In genomic region chr19:58563034-58563573, GRCh38 we compare ENCODE assay signal across 8 cellular contexts. TPM values are rescaled to one million over a fixed set of nuclear protein-coding genes. Genes with fewer than 3 reads are reported as not detected.
A peak's percentile ranks its signal among the peaks of the same experiment; 100 is the strongest.
DNase-seq lines count a peak whose midpoint lies in the region; ATAC-seq and TF ChIP-seq lines count a peak whose summit lies in the region.

No MANE protein-coding gene starts in this region.

- no peak for TF ChIP-seq CTCF in GM13977 (IDR thresholded peaks at IDR 0.05; ENCODE audit: extremely low read depth, insufficient read depth, missing control alignments)

- no peaks in the 10 kb centered on the region; the same call in 1 of the 2 replicates for H3K36me3 ChIP-seq in iPS DF 6.9 (ENCODE audit: control insufficient read depth, insufficient read depth, low read length)

- ATAC-seq in activated T-cell treated with anti-CD3 and anti-CD28 coated beads, Interleukin-2, amount 50 U/mL, for 4 hours = no peak
- ATAC-seq in GM19395 (IDR thresholded peaks at IDR 0.05; ENCODE audit: unreplicated experiment) = no peak

- H3K9me3 Mint-ChIP-seq in activated T-cell treated with anti-CD3 and anti-CD28 coated beads, Interleukin-2, amount 50 U/mL, for 4 hours = no peaks in the 10 kb centered on the region

- WGBS in iPS DF 6.9 (ENCODE audit: insufficient coverage, insufficient read length) = no CpG with 5 or more reads among the region's 40 CpGs

- H3K27me3 ChIP-seq in iPS DF 6.9 (ENCODE audit: control insufficient read depth, insufficient read depth, low read length) = no peaks in the 10 kb centered on the region

- peak overlapping the region; percentile 18; the same call in 1 of the 2 replicates for H3K4me3 ChIP-seq in iPS DF 6.9 (ENCODE audit: low read length)

- H3K9me3 ChIP-seq in iPS DF 6.9 (ENCODE audit: control insufficient read depth, insufficient read depth, low read length) = no peaks in the 10 kb centered on the region

- in situ Hi-C loops in GM13977 (cut with MboI; ENCODE audit: low pct_unique_long_range_greater_than_20kb, low sequenced_read_pairs, unreplicated experiment) = no loop called here

- no peaks in the 10 kb centered on the region for H3K27me3 Mint-ChIP-seq in activated T-cell treated with anti-CD3 and anti-CD28 coated beads, Interleukin-2, amount 50 U/mL, for 4 hours (ENCODE audit: low read depth)

- H3K36me3 Mint-ChIP-seq in activated T-cell treated with anti-CD3 and anti-CD28 coated beads, Interleukin-2, amount 50 U/mL, for 4 hours (ENCODE audit: insufficient read depth) = peaks cover 4% of the 10 kb centered on the region

- H3K4me1 ChIP-seq in iPS DF 6.9 (ENCODE audit: control insufficient read depth, insufficient read depth, low read length) = 0 out of 2 replicates have a peak, but pooled peaks cover 2% of the 10 kb centered on the region

- peaks cover 39% of the 10 kb centered on the region for H3K4me1 Mint-ChIP-seq in activated T-cell treated with anti-CD3 and anti-CD28 coated beads, Interleukin-2, amount 50 U/mL, for 4 hours (ENCODE audit: low read depth)

- peak overlapping the region; percentile 76 for H3K4me3 Mint-ChIP-seq in activated T-cell treated with anti-CD3 and anti-CD28 coated beads, Interleukin-2, amount 50 U/mL, for 4 hours

- H3K27ac ChIP-seq in iPS DF 6.9 (ENCODE audit: low read length) = no peak overlapping the region

- DNase-seq in GM13977 (ENCODE audit: low spot score) (peak; percentile 70), iPS DF 6.9 (ENCODE audit: low read depth, low spot score) (no peak), DMS 273 treated with DMSO at 0.1 percent for 48 hours (lab: John Stamatoyannopoulos, UW) (no peak), NCI-H128 (lab: John Stamatoyannopoulos, UW; ENCODE audit: unreplicated experiment) (no peak), NCI-H1092 (lab: John Stamatoyannopoulos, UW) (no peak)
- DNase-seq in activated T-cell treated with anti-CD3 and anti-CD28 coated beads, Interleukin-2, amount 50 U/mL, for 4 hours = no peak
- DNase-seq in stimulated activated CD4-positive, alpha-beta T cell treated with anti-CD3 and anti-CD28 coated beads, Interleukin-4, amount 100 ng/mL, for 1 hour = peak; percentile 42

RNA-seq across cellular contexts. Expression of gene UBE2M, which starts 4.7 kb away (rescaled TPM):
- total RNA-seq in activated T-cell treated with anti-CD3 and anti-CD28 coated beads, Interleukin-2, amount 50 U/mL, for 4 hours = 100 to 1,000 TPM; 138 to 155 (median 153) TPM

RNA-seq across cellular contexts. Expression of gene CHMP2A, which starts 8.2 kb away (rescaled TPM):
- 100 to 1,000 TPM; 117 to 128 (median 119) TPM for total RNA-seq in activated T-cell treated with anti-CD3 and anti-CD28 coated beads, Interleukin-2, amount 50 U/mL, for 4 hours

RNA-seq across cellular contexts. Expression of gene MZF1, which starts 10.0 kb away (rescaled TPM):
- total RNA-seq in activated T-cell treated with anti-CD3 and anti-CD28 coated beads, Interleukin-2, amount 50 U/mL, for 4 hours = 10 to 100 TPM; 12.4 to 16.9 (median 12.7) TPM

RNA-seq across cellular contexts. Expression of gene TRIM28, which starts 19.2 kb away (rescaled TPM):
- total RNA-seq in activated T-cell treated with anti-CD3 and anti-CD28 coated beads, Interleukin-2, amount 50 U/mL, for 4 hours = 100 to 1,000 TPM; 850 to 963 (median 920) TPM

RNA-seq across cellular contexts. Expression of gene ZBTB45, which starts 43.5 kb away (rescaled TPM):
- total RNA-seq in activated T-cell treated with anti-CD3 and anti-CD28 coated beads, Interleukin-2, amount 50 U/mL, for 4 hours = 10 to 100 TPM; 15.4 to 16.7 (median 16.1) TPM

Comparison
In these comparisons a context has a peak if more than half of its experiments do, and no peak if none do; other contexts are left out.
1. DNase-seq: peak in GM13977 (single experiment) and stimulated activated CD4-positive, alpha-beta T cell treated with anti-CD3 and anti-CD28 coated beads, Interleukin-4, amount 100 ng/mL, for 1 hour (single experiment); none in activated T-cell treated with anti-CD3 and anti-CD28 coated beads, Interleukin-2, amount 50 U/mL, for 4 hours (single experiment), iPS DF 6.9 (single experiment), DMS 273 treated with DMSO at 0.1 percent for 48 hours (single experiment), NCI-H128 (single experiment) and NCI-H1092 (single experiment).